In the genomic region with DNA sequence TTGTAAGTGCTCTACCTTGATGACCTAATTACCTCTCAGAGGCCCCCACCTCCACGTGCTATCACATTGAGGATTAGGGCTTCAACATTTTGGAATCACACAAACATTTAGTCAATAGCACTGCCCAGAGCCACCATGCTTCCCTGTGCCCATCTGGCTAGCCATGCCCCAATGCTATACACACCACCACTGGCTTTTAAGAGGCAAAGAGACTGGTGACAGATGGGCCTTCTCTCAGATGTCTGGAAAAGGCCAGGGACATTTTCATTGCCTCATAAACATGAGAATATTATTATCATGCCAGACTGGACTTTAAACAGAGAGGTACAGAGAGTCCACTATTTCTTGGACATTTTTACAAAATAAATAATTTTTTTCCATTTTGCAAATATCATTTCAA, we compare ENCODE assay signal across 16 cellular contexts. TPM values are rescaled to one million over a fixed set of nuclear protein-coding genes. Genes with fewer than 3 reads are reported as not detected.
A peak's percentile ranks its signal among the peaks of the same experiment; 100 is the strongest.
DNase-seq lines count a peak whose midpoint lies in the region; FAIRE-seq and TF ChIP-seq lines count a peak whose summit lies in the region.
"Had no signal": no experiment of that assay in that cellular context is flagged by ENCODE, and none has a peak within 500 bp of the region (broad histone marks: within the 10 kb centered on the region; RNA-seq: fewer than 3 reads in every experiment).

No MANE protein-coding gene starts in this region.

- CTCF ChIA-PET in activated naive CD4-positive, alpha-beta T cell treated with anti-CD3 and anti-CD28 coated beads for 36 hours (lab: Charles Lee) = interaction anchor here (1.4 to 1.5 kb wide), 2 partner anchors 25 to 206 kb away, joined by 3 read pairs; no protein-coding TSS in a partner anchor

- no peaks in the 10 kb centered on the region for H3K36me3 Mint-ChIP-seq in activated naive CD4-positive, alpha-beta T cell treated with anti-CD3 and anti-CD28 coated beads for 36 hours (ENCODE audit: low read depth)

- no peaks in the 10 kb centered on the region for H3K79me2 ChIP-seq in keratinocyte (ENCODE audit: control insufficient read depth, insufficient read depth, low read length)

- TF ChIP-seq CTCF in WERI-Rb-1 (IDR thresholded peaks at IDR 0.05; ENCODE audit: low read depth, low read length) (no peak), keratinocyte (optimal IDR thresholded peaks at IDR 0.05 in 1 of 3, IDR thresholded peaks at IDR 0.05 in 1 of 3, conservative IDR thresholded peaks at IDR 0.05 in 1 of 3; ENCODE audit: extremely low read depth in 1 of 3, insufficient read depth in 2 of 3, low read length in 3 of 3) (no peak)

- DNase-seq in DMS 273 treated with DMSO at 0.1 percent for 48 hours (lab: John Stamatoyannopoulos, UW) (peak; percentile 41), NCI-H524 (lab: John Stamatoyannopoulos, UW) (peak; percentile 98 to 99), WERI-Rb-1 (peak; percentile 13), keratinocyte (ENCODE audit: low read depth, low spot score) (no peak), NCI-H748 (lab: John Stamatoyannopoulos, UW; ENCODE audit: unreplicated experiment) (no peak), NCI-H1436 treated with DMSO at 0.1 percent for 48 hours (lab: John Stamatoyannopoulos, UW) (no peak)
- no peak for DNase-seq in activated naive CD4-positive, alpha-beta T cell treated with anti-CD3 and anti-CD28 coated beads for 36 hours
- DNase-seq: DMS79 treated with DMSO at 0.1 percent for 48 hours, IMR-90, Karpas-422, NCI-H1105, NCI-H187 had no signal

- H3K9me1 ChIP-seq in keratinocyte (ENCODE audit: control insufficient read depth, extremely low read depth, insufficient read depth, low read length) = no peaks in the 10 kb centered on the region

- no peak for FAIRE-seq in keratinocyte (lab: Jason Lieb, UNC)
- FAIRE-seq: GM12878, GM18507 had no signal

- H3K4me3 Mint-ChIP-seq in activated naive CD4-positive, alpha-beta T cell treated with anti-CD3 and anti-CD28 coated beads for 36 hours = no peak overlapping the region

- H3K9me3 ChIP-seq in WERI-Rb-1 (ENCODE audit: severe bottlenecking) = no peaks in the 10 kb centered on the region
- H3K9me3 ChIP-seq in keratinocyte (ENCODE audit: control insufficient read depth, low read depth, low read length) = no peaks in the 10 kb centered on the region
- H3K9me3 ChIP-seq: HAP-1 had no signal

- no peak overlapping the region for H3K27ac Mint-ChIP-seq in activated naive CD4-positive, alpha-beta T cell treated with anti-CD3 and anti-CD28 coated beads for 36 hours

- peaks cover 24% of the 10 kb centered on the region for H3K4me1 ChIP-seq in keratinocyte (ENCODE audit: control insufficient read depth, extremely low read depth, insufficient read depth, low read length)
- H3K4me1 ChIP-seq: HAP-1 had no signal

- H3K4me3 ChIP-seq in WERI-Rb-1 (ENCODE audit: low read depth, low read length) = no peak overlapping the region
- H3K4me3 ChIP-seq in keratinocyte (ENCODE audit: control insufficient read depth in 2 of 3, extremely low read depth in 1 of 3, insufficient read depth in 2 of 3, low read depth in 1 of 3, low read length in 3 of 3) = no peak overlapping the region
- H3K4me3 ChIP-seq: GM12878, HAP-1 had no signal

- H3K27me3 Mint-ChIP-seq in activated naive CD4-positive, alpha-beta T cell treated with anti-CD3 and anti-CD28 coated beads for 36 hours (ENCODE audit: low read depth) = no peaks in the 10 kb centered on the region

- H3K27ac ChIP-seq in WERI-Rb-1 = no peak overlapping the region
- peak overlapping the region; percentile 81 for H3K27ac ChIP-seq in keratinocyte (ENCODE audit: control insufficient read depth, insufficient read depth, low read length)

- peaks cover 14% of the 10 kb centered on the region for H3K4me1 Mint-ChIP-seq in activated naive CD4-positive, alpha-beta T cell treated with anti-CD3 and anti-CD28 coated beads for 36 hours (ENCODE audit: low read depth)

- H3K4me2 ChIP-seq in keratinocyte (ENCODE audit: control insufficient read depth, extremely low read depth, insufficient read depth, low read depth, low read length) = no peak overlapping the region

- intact Hi-C loops in activated naive CD4-positive, alpha-beta T cell treated with anti-CD3 and anti-CD28 coated beads for 36 hours (cut with micrococcal nuclease) = no loop called here

- H3K9ac ChIP-seq in keratinocyte (ENCODE audit: control insufficient read depth, extremely low read depth, insufficient read depth, low read length) = no peak overlapping the region

- peaks cover 65% of the 10 kb centered on the region for H3K36me3 ChIP-seq in WERI-Rb-1
- no peaks in the 10 kb centered on the region for H3K36me3 ChIP-seq in keratinocyte (ENCODE audit: control insufficient read depth in 2 of 2, extremely low read depth in 1 of 2, insufficient read depth in 2 of 2, low read length in 2 of 2)
- H3K36me3 ChIP-seq: HAP-1 had no signal

- H3K27me3 ChIP-seq in WERI-Rb-1 (ENCODE audit: insufficient read depth, low read depth, severe bottlenecking) = no peaks in the 10 kb centered on the region
- no peaks in the 10 kb centered on the region for H3K27me3 ChIP-seq in keratinocyte (ENCODE audit: control insufficient read depth, extremely low read depth, insufficient read depth, low read length)

- H3K9me3 Mint-ChIP-seq in activated naive CD4-positive, alpha-beta T cell treated with anti-CD3 and anti-CD28 coated beads for 36 hours = no peaks in the 10 kb centered on the region

- peak overlapping the region; percentile 12 for H2AFZ ChIP-seq in keratinocyte (ENCODE audit: control insufficient read depth, low read length)

- no peaks in the 10 kb centered on the region for H4K20me1 ChIP-seq in keratinocyte (ENCODE audit: control insufficient read depth, extremely low read depth, insufficient read depth, low read length)

- dilution Hi-C loops in keratinocyte (cut with MboI; ENCODE audit: extremely low pct_ligation_motif_present, low sequenced_read_pairs) = no loop called here

RNA-seq across cellular contexts. Expression of a gene that starts 9.3 kb away (rescaled TPM):
- 0.08 to 0.20 TPM (median 0.16 TPM) in 3 replicates for polyA plus RNA-seq in keratinocyte
- polyA plus RNA-seq in keratinocyte (2011; ENCODE audit: low read depth) = not detected
- 0.12 and 0.19 TPM in 2 replicates for polyA plus RNA-seq in keratinocyte (2011; cell fraction: cytosol; rRNA removed)
- polyA plus RNA-seq in keratinocyte (2011; cell fraction: nucleus; rRNA removed) = 0.20 and 0.36 TPM in 2 replicates
- 0.17 TPM in 1 of 2 replicates, not detected in the other for polyA plus RNA-seq in keratinocyte (2012; ENCODE audit: low replicate concordance)
- 0.07 TPM in 1 of 3 replicates, not detected in the others for polyA minus RNA-seq in keratinocyte
- not detected for polyA minus RNA-seq in keratinocyte (2011; cell fraction: cytosol; rRNA and poly(A)+ RNA removed)
- not detected in 2 replicates for polyA minus RNA-seq in keratinocyte (2011; cell fraction: nucleus; rRNA and poly(A)+ RNA removed)
- not detected for total RNA-seq in activated naive CD4-positive, alpha-beta T cell treated with anti-CD3 and anti-CD28 coated beads for 36 hours
- total RNA-seq: NCI-H460 had no signal

RNA-seq across cellular contexts. Expression of a gene that starts 29.8 kb away (rescaled TPM):
- polyA plus RNA-seq in keratinocyte = 13.6 to 26.3 TPM (median 21.2 TPM) in 3 replicates
- polyA plus RNA-seq in keratinocyte (2011; ENCODE audit: low read depth) = 15.2 TPM
- 13.4 and 21.7 TPM in 2 replicates for polyA plus RNA-seq in keratinocyte (2011; cell fraction: cytosol; rRNA removed)
- 14.0 and 19.1 TPM in 2 replicates for polyA plus RNA-seq in keratinocyte (2011; cell fraction: nucleus; rRNA removed)
- polyA plus RNA-seq in keratinocyte (2012; ENCODE audit: low replicate concordance) = 21.5 and 21.6 TPM in 2 replicates
- polyA minus RNA-seq in keratinocyte = 4.2 to 9.7 TPM (median 5.8 TPM) in 3 replicates
- 18.0 TPM for polyA minus RNA-seq in keratinocyte (2011; cell fraction: cytosol; rRNA and poly(A)+ RNA removed)
- polyA minus RNA-seq in keratinocyte (2011; cell fraction: nucleus; rRNA and poly(A)+ RNA removed) = 3.4 and 7.9 TPM in 2 replicates
- 10 to 100 TPM; 11.5 to 11.8 TPM for total RNA-seq in activated naive CD4-positive, alpha-beta T cell treated with anti-CD3 and anti-CD28 coated beads for 36 hours

RNA-seq across cellular contexts. Expression of a gene that starts 29.9 kb away (rescaled TPM):
- polyA plus RNA-seq in keratinocyte = 2.9 to 7.0 TPM (median 4.0 TPM) in 3 replicates
- 4.0 TPM for polyA plus RNA-seq in keratinocyte (2011; ENCODE audit: low read depth)
- 2.3 and 3.7 TPM in 2 replicates for polyA plus RNA-seq in keratinocyte (2011; cell fraction: cytosol; rRNA removed)
- polyA plus RNA-seq in keratinocyte (2011; cell fraction: nucleus; rRNA removed) = 3.6 and 4.7 TPM in 2 replicates
- polyA plus RNA-seq in keratinocyte (2012; ENCODE audit: low replicate concordance) = 1.6 and 4.1 TPM in 2 replicates
- polyA minus RNA-seq in keratinocyte = 1.9 to 7.5 TPM (median 2.9 TPM) in 3 replicates
- polyA minus RNA-seq in keratinocyte (2011; cell fraction: cytosol; rRNA and poly(A)+ RNA removed) = 1.7 TPM
- polyA minus RNA-seq in keratinocyte (2011; cell fraction: nucleus; rRNA and poly(A)+ RNA removed) = 2.1 and 5.0 TPM in 2 replicates
- 10 to 100 TPM; 49.6 to 50.3 TPM for total RNA-seq in activated naive CD4-positive, alpha-beta T cell treated with anti-CD3 and anti-CD28 coated beads for 36 hours

Comparison
In these comparisons a context has a peak if more than half of its experiments do, and no peak if none do; other contexts are left out.
1. DNase-seq: peak in DMS 273 treated with DMSO at 0.1 percent for 48 hours (single experiment), NCI-H524 (2 of 2) and WERI-Rb-1 (single experiment); none in keratinocyte (single experiment), NCI-H748 (single experiment), activated naive CD4-positive, alpha-beta T cell treated with anti-CD3 and anti-CD28 coated beads for 36 hours (single experiment) and NCI-H1436 treated with DMSO at 0.1 percent for 48 hours (single experiment).